ENCODE assay signal across 2 cellular contexts in the genomic region with DNA sequence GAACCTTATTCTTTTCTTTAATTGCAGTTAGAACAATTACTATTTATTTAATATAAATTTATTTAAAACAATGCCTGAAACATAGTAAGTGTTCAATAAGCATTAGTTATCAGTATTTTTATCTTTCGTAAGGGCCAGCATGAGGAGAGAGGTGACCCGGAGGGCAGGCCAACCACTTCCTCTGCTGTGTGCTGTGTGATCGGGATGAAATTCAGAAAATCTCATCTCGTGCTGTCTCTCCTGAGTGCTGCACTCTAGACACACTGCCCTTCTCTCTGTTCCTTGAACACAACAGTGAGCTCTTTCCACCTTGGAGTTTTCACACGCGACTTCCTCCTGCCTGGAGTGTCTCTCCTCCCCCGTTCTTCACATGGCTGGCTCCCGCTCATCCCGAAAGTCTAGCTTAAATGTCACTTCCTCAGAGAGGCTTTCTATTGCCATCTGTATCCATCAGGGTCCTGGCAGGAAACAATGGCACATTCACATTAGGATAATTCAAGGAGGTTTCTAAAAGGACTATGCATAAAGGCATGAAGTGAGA.
TF ChIP-seq lines count a peak whose summit lies in the region.

No MANE protein-coding gene starts in this region.

TF ChIP-seq in GM23338, 12 proteins besides CTCF, POLR2A, EP300 and RAD21 (continues in another document):
- no peak for TF ChIP-seq ZNF331 (CRISPR knock-in tag; IDR thresholded peaks at IDR 0.05; ENCODE audit: low read depth)
- no peak for TF ChIP-seq JUNB (IDR thresholded peaks at IDR 0.05; ENCODE audit: unreplicated experiment)
- TF ChIP-seq REST (IDR thresholded peaks at IDR 0.05; ENCODE audit: unreplicated experiment), result no peak
- TF ChIP-seq STAT1 (IDR thresholded peaks at IDR 0.05; ENCODE audit: unreplicated experiment), result no peak
- no peak for TF ChIP-seq POLR2AphosphoS5 (IDR thresholded peaks at IDR 0.05; ENCODE audit: low read depth)
- no peak for TF ChIP-seq CREB1 (CRISPR knock-in tag; IDR thresholded peaks at IDR 0.05; ENCODE audit: low read depth)
- TF ChIP-seq NANOG (IDR thresholded peaks at IDR 0.05; ENCODE audit: borderline replicate concordance), result no peak
- no peak for TF ChIP-seq ZNF114 (CRISPR knock-in tag; IDR thresholded peaks at IDR 0.05)
- no peak for TF ChIP-seq ETS1 (IDR thresholded peaks at IDR 0.05)

TF ChIP-seq in WTC11, 78 proteins besides CTCF, POLR2A, EP300 and RAD21:
- TF ChIP-seq MYBL2 (CRISPR knock-in tag; IDR thresholded peaks at IDR 0.05) (no peak), FOXJ3 (CRISPR knock-in tag; IDR thresholded peaks at IDR 0.05; ENCODE audit: borderline replicate concordance) (no peak), EMX1 (CRISPR knock-in tag; IDR thresholded peaks at IDR 0.05) (no peak), MAX (CRISPR knock-in tag; IDR thresholded peaks at IDR 0.05) (0 out of 2 replicates have a peak, but pooled peaks have one; percentile 19)
